ENCODE assay signal across 12 cellular contexts in the genomic region with DNA sequence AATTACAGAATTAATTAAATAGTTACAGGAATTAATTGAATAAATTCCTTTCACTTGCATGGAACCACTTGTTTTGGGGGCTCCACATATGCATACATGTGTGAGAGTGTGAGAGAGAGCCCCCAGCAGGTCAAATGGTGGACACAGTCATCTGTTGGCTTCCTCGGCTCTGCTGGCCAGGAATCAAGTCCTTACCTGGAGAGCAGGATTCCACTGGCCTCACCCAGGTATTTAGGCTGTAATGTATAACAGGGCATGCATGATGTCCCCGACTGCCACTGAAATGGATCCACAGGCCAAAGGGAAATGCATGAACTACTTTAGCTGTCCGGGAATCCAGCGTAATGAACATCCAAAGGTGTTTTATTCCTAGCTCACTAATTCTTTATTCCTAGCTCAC.
DNase-seq lines count a peak whose midpoint lies in the region; ATAC-seq and TF ChIP-seq lines count a peak whose summit lies in the region.
"Had no signal": no experiment of that assay in that cellular context is flagged by ENCODE, and none has a peak within 500 bp of the region (broad histone marks: within the 10 kb centered on the region; RNA-seq: fewer than 3 reads in every experiment).

No MANE protein-coding gene starts in this region.

- no peaks in the 10 kb centered on the region for H3K27me3 ChIP-seq in transverse colon

- no peaks in the 10 kb centered on the region for H3K9me3 ChIP-seq in transverse colon

- TF ChIP-seq POLR2A in transverse colon (IDR thresholded peaks at IDR 0.05), result no peak

- no peaks in the 10 kb centered on the region for H3K36me3 ChIP-seq in transverse colon
- H3K36me3 ChIP-seq: HAP-1 had no signal

- WGBS in transverse colon (ENCODE audit: low coverage in 1 of 2), 2 donors, result 81 to 88% methylated on average over 4 of the region's 4 CpGs

- peaks cover 0 to 29% (median 6%) of the 10 kb centered on the region in 4 donors for H3K4me1 ChIP-seq in transverse colon
- H3K4me1 ChIP-seq: HAP-1 had no signal

- intact Hi-C loops in transverse colon (cut with DNase I; ENCODE audit: low total_unique reads), result no loop called here

- TF ChIP-seq EP300 in transverse colon (IDR thresholded peaks at IDR 0.05; ENCODE audit: low read depth), result no peak

- no peak overlapping the region for H3K4me3 ChIP-seq in transverse colon
- H3K4me3 ChIP-seq: HAP-1 had no signal

- in situ Hi-C loops in transverse colon (cut with MboI; ENCODE audit: low pct_ligation_motif_present in 1 of 4, low pct_unique_long_range_greater_than_20kb in 1 of 4, low sequenced_read_pairs in 3 of 4), result loop anchor here in 1 of 4 donors (25.0 kb wide), 2 partner anchors 512 to 912 kb away; a partner anchor contains a TSS

- no peak overlapping the region for H3K27ac ChIP-seq in transverse colon

- peak; percentile 58 for ATAC-seq in esophagus mucosa

- DNase-seq in mucosa of gallbladder (ENCODE audit: low spot score) (peak; percentile 62), transverse colon (peak; percentile 24), NOMO-1 (lab: John Stamatoyannopoulos, UW; ENCODE audit: unreplicated experiment in 2 of 2) (no peak), T1000 (lab: John Stamatoyannopoulos, UW) (no peak)
- no peak for DNase-seq in stimulated activated CD4-positive, alpha-beta T cell treated with anti-CD3 and anti-CD28 coated beads, Interleukin-2, amount 100 ng/mL, for 24 hours
- DNase-seq in activated naive CD4-positive, alpha-beta T cell (lab: John Stamatoyannopoulos, UW), result no peak
- DNase-seq: C1 segment of cervical spinal cord; Calu3; CD4-positive, alpha-beta T cell; DMS 273 treated with DMSO at 0.1 percent for 48 hours had no signal

- no peak for TF ChIP-seq CTCF in transverse colon (IDR thresholded peaks at IDR 0.05)

Comparison
In these comparisons a context has a peak if more than half of its experiments do, and no peak if none do; other contexts are left out.
1. DNase-seq: peak in mucosa of gallbladder (single experiment) and transverse colon (single experiment); none in NOMO-1 (0 of 2), stimulated activated CD4-positive, alpha-beta T cell treated with anti-CD3 and anti-CD28 coated beads, Interleukin-2, amount 100 ng/mL, for 24 hours (0 of 2), T1000 (single experiment) and activated naive CD4-positive, alpha-beta T cell (0 of 4).